19 cellular contexts compared by ENCODE assay signal in the genomic region with DNA sequence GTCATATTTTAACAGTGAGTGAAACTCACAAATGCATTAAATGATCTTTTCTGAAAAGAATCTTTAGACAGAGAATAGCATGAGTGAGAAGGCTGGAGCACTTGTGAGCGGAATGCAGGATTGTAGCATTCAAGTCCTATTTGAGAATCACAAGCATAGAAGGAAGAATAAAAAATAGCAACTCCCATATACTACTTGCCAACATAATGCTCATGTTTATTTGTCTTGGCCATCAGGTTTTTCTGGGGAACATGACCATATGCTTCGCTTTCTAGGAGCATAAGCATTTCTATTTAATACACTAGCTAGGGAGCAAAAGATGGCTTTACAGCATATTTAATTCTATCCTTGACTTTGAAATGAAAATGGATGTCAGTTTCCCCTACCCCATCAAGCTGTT.
DNase-seq lines count a peak whose midpoint lies in the region; ATAC-seq and TF ChIP-seq lines count a peak whose summit lies in the region.
"Had no signal": no experiment of that assay in that cellular context is flagged by ENCODE, and none has a peak within 500 bp of the region (broad histone marks: within the 10 kb centered on the region; RNA-seq: fewer than 3 reads in every experiment).

No MANE protein-coding gene starts in this region.

- TF ChIP-seq CTCF in fibroblast of mammary gland (conservative IDR thresholded peaks at IDR 0.05; ENCODE audit: control insufficient read depth, insufficient read depth, low read depth, low read length), result no peak
- no peak for TF ChIP-seq CTCF in ovary (IDR thresholded peaks at IDR 0.05)

- H3K9me3 ChIP-seq in adipocyte (ENCODE audit: control insufficient read depth, low read length) (no peaks in the 10 kb centered on the region), ovary (no peaks in the 10 kb centered on the region)
- H3K9me3 ChIP-seq: BLaER1 treated with 17β-estradiol and CSF1 and Interleukin-3, amounts not matched to agents 10 nM and 100 nM had no signal

- H3K36me3 ChIP-seq in adipocyte (ENCODE audit: control insufficient read depth, insufficient read depth, low read length, severe bottlenecking) (no peaks in the 10 kb centered on the region), ovary (no peaks in the 10 kb centered on the region)
- H3K36me3 ChIP-seq: BLaER1 treated with 17β-estradiol and CSF1 and Interleukin-3, amounts not matched to agents 10 nM and 100 nM had no signal

- H3K27ac ChIP-seq in ovary, result no peak overlapping the region
- H3K27ac ChIP-seq: BLaER1 treated with 17β-estradiol and CSF1 and Interleukin-3, amounts not matched to agents 10 nM and 100 nM had no signal

- no peak for ATAC-seq in left cardiac atrium
- ATAC-seq: HCT116, HepG2 had no signal

- TF ChIP-seq EP300 in ovary (IDR thresholded peaks at IDR 0.05), result no peak

- DNase-seq in EH (ENCODE audit: low read depth) (peak; percentile 28), adipocyte (ENCODE audit: low read depth) (peak; percentile 7), fibroblast of mammary gland (ENCODE audit: low read depth) (peak; percentile 38), iris pigment epithelial cell (ENCODE audit: low read depth) (peak; percentile 23), ovary (no peak), left cardiac atrium (no peak), NCI-H1436 treated with DMSO at 0.1 percent for 48 hours (lab: John Stamatoyannopoulos, UW) (no peak), posterior cingulate gyrus (no peak)
- DNase-seq: 8988T; CD8-positive, alpha-beta memory T cell; COR-L47; DMS 273 treated with DMSO at 0.1 percent for 48 hours; DMS53; DND-41; GOT3; H7 had no signal

- H3K4me1 ChIP-seq in adipocyte (ENCODE audit: control insufficient read depth, insufficient read depth, low read length), result peaks cover 10% of the 10 kb centered on the region
- H3K4me1 ChIP-seq in ovary (ENCODE audit: insufficient read depth), result no peaks in the 10 kb centered on the region

- H3K4me3 ChIP-seq in adipocyte (ENCODE audit: low read length), result no peak overlapping the region
- H3K4me3 ChIP-seq in fibroblast of mammary gland (ENCODE audit: control insufficient read depth, low read depth, low read length), result no peak overlapping the region
- H3K4me3 ChIP-seq in ovary, result no peak overlapping the region
- H3K4me3 ChIP-seq: BLaER1 treated with 17β-estradiol and CSF1 and Interleukin-3, amounts not matched to agents 10 nM and 100 nM had no signal

- intact Hi-C loops in ovary (cut with DNase I) (no loop called here), left cardiac atrium (cut with DNase I) (no loop called here), posterior cingulate gyrus (cut with DNase I) (no loop called here)

- no peak for TF ChIP-seq POLR2A in ovary (IDR thresholded peaks at IDR 0.05)

- H3K27me3 ChIP-seq in adipocyte (replicated peaks; ENCODE audit: control insufficient read depth, insufficient read depth, low read length), result peaks cover 9% of the 10 kb centered on the region
- no peaks in the 10 kb centered on the region for H3K27me3 ChIP-seq in ovary
- H3K27me3 ChIP-seq: BLaER1 treated with 17β-estradiol and CSF1 and Interleukin-3, amounts not matched to agents 10 nM and 100 nM had no signal

- 47 to 68% (median 56%) methylated on average over 2 of the region's 2 CpGs for WGBS in ovary, 3 donors

- H3K9ac ChIP-seq in adipocyte (ENCODE audit: low read length), result no peak overlapping the region
- H3K9ac ChIP-seq: BLaER1 treated with 17β-estradiol and CSF1 and Interleukin-3, amounts not matched to agents 10 nM and 100 nM had no signal

Comparison
In these comparisons a context has a peak if more than half of its experiments do, and no peak if none do; other contexts are left out.
1. DNase-seq: peak in EH (single experiment), adipocyte (single experiment), fibroblast of mammary gland (single experiment) and iris pigment epithelial cell (single experiment); none in ovary (0 of 5), left cardiac atrium (single experiment), NCI-H1436 treated with DMSO at 0.1 percent for 48 hours (single experiment) and posterior cingulate gyrus (0 of 10).